Comparison of ENCODE assay signal across 23 cellular contexts in genomic region chr7:158621042-158621441, GRCh38. TPM values are rescaled to one million over a fixed set of nuclear protein-coding genes. Genes with fewer than 3 reads are reported as not detected.
DNase-seq lines count a peak whose midpoint lies in the region; ATAC-seq, FAIRE-seq and TF ChIP-seq lines count a peak whose summit lies in the region.
"Had no signal": no experiment of that assay in that cellular context is flagged by ENCODE, and none has a peak within 500 bp of the region (broad histone marks: within the 10 kb centered on the region; RNA-seq: fewer than 3 reads in every experiment).

No MANE protein-coding gene starts in this region.

- CTCF ChIA-PET in MCF 10A (lab: Yijun Ruan, JAX): no interaction called here
- CTCF ChIA-PET in mammary epithelial cell (lab: Charles Lee; ENCODE audit: low non-redundant PET): no interaction called here
- CTCF ChIA-PET in PC-3 (lab: Charles Lee): no interaction called here

- H3K9me3 ChIP-seq in mammary epithelial cell (replicated peaks; ENCODE audit: insufficient read depth, low read length): no peaks in the 10 kb centered on the region
- no peaks in the 10 kb centered on the region for H3K9me3 ChIP-seq in PC-3 (ENCODE audit: low read length)
- H3K9me3 ChIP-seq in upper lobe of right lung: no peaks in the 10 kb centered on the region
- H3K9me3 ChIP-seq: BLaER1 treated with 17β-estradiol and CSF1 and Interleukin-3, amounts not matched to agents 10 nM and 100 nM had no signal

- intact Hi-C loops in MCF 10A (cut with micrococcal nuclease) (no loop called here), mammary epithelial cell (cut with micrococcal nuclease) (no loop called here), PC-3 (cut with micrococcal nuclease) (no loop called here), upper lobe of right lung (cut with DNase I) (no loop called here)

- H3K36me3 Mint-ChIP-seq in MCF 10A (ENCODE audit: insufficient read depth, unreplicated experiment): no peaks in the 10 kb centered on the region

- no peak overlapping the region for H3K4me3 Mint-ChIP-seq in MCF 10A (ENCODE audit: unreplicated experiment)
- H3K4me3 Mint-ChIP-seq: B cell; CD4-positive, alpha-beta memory T cell; IgD-negative memory B cell had no signal

- no peaks in the 10 kb centered on the region for H3K9me2 ChIP-seq in PC-3 (replicated peaks; ENCODE audit: low read length)

- H3K4me2 ChIP-seq in mammary epithelial cell (ENCODE audit: insufficient read depth, low read depth, low read length): no peak overlapping the region
- H3K4me2 ChIP-seq in PC-3 (ENCODE audit: low read length): no peak overlapping the region
- H3K4me2 ChIP-seq: BLaER1 treated with 17β-estradiol and CSF1 and Interleukin-3, amounts not matched to agents 10 nM and 100 nM had no signal

- WGBS in mammary epithelial cell (ENCODE audit: low coverage, missing lambda C conversion rate): 94% methylated on average over 6 of the region's 6 CpGs

- DNase-seq in MCF 10A (ENCODE audit: unreplicated experiment) (no peak), mammary epithelial cell (no peak), PC-3 (no peak), frontal cortex (ENCODE audit: low spot score in 2 of 2) (no peak), upper lobe of right lung (no peak), H4 (ENCODE audit: low spot score) (no peak), GM03348 (ENCODE audit: low spot score) (no peak)
- DNase-seq: CD4-positive, alpha-beta memory T cell; DMS153; DMS79; GF-D8; HCEC 1CT; Karpas-422; KBM-7 had no signal

- no peaks in the 10 kb centered on the region for H3K79me2 ChIP-seq in mammary epithelial cell (ENCODE audit: insufficient read depth, low read length)
- no peaks in the 10 kb centered on the region for H3K79me2 ChIP-seq in PC-3 (ENCODE audit: low read length)

- TF ChIP-seq CTCF in MCF 10A (IDR thresholded peaks at IDR 0.05; ENCODE audit: unreplicated experiment): no peak
- no peak for TF ChIP-seq CTCF in mammary epithelial cell (conservative IDR thresholded peaks at IDR 0.05 in 1 of 2, IDR thresholded peaks at IDR 0.05 in 1 of 2; ENCODE audit: extremely low read depth in 1 of 2, insufficient read depth in 1 of 2, low read depth in 1 of 2, low read length in 2 of 2)
- no peak for TF ChIP-seq CTCF in PC-3 (conservative IDR thresholded peaks at IDR 0.05; ENCODE audit: low read depth, low read length)
- TF ChIP-seq CTCF in upper lobe of right lung (IDR thresholded peaks at IDR 0.05): no peak

- H3K4me1 ChIP-seq in mammary epithelial cell (ENCODE audit: insufficient read depth, low read length) (no peaks in the 10 kb centered on the region), PC-3 (ENCODE audit: insufficient read depth, low read length) (no peaks in the 10 kb centered on the region), upper lobe of right lung (no peaks in the 10 kb centered on the region)

- H4K20me1 ChIP-seq in mammary epithelial cell (ENCODE audit: insufficient read depth, low read length) (no peaks in the 10 kb centered on the region), PC-3 (ENCODE audit: low read length) (no peaks in the 10 kb centered on the region)
- H4K20me1 ChIP-seq: BLaER1 treated with 17β-estradiol and CSF1 and Interleukin-3, amounts not matched to agents 10 nM and 100 nM had no signal

- H3K27me3 ChIP-seq in mammary epithelial cell (ENCODE audit: insufficient read depth, low read length) (no peaks in the 10 kb centered on the region), PC-3 (ENCODE audit: low read length) (no peaks in the 10 kb centered on the region), upper lobe of right lung (no peaks in the 10 kb centered on the region)
- H3K27me3 ChIP-seq: BLaER1 treated with 17β-estradiol and CSF1 and Interleukin-3, amounts not matched to agents 10 nM and 100 nM had no signal

- dilution Hi-C loops in mammary epithelial cell (cut with HindIII; ENCODE audit: low sequenced_read_pairs): no loop called here

- H3K9me3 Mint-ChIP-seq in MCF 10A (ENCODE audit: unreplicated experiment): no peaks in the 10 kb centered on the region
- H3K9me3 Mint-ChIP-seq: CD4-positive, alpha-beta memory T cell had no signal

- ATAC-seq in PC-3: peak; percentile 65
- ATAC-seq in upper lobe of right lung: peak; percentile 31
- ATAC-seq in GM21619 (IDR thresholded peaks at IDR 0.05; ENCODE audit: unreplicated experiment): no peak
- ATAC-seq: GM12878 had no signal

- peak overlapping the region; percentile 35 for H3K27ac Mint-ChIP-seq in MCF 10A (ENCODE audit: low read depth, unreplicated experiment)
- H3K27ac Mint-ChIP-seq: B cell; CD4-positive, alpha-beta memory T cell; IgD-negative memory B cell had no signal

- H3K36me3 ChIP-seq in mammary epithelial cell (ENCODE audit: insufficient read depth, low read length) (peaks cover 4% of the 10 kb centered on the region), PC-3 (ENCODE audit: low read depth, low read length) (no peaks in the 10 kb centered on the region; the same call in 1 of the 2 replicates), upper lobe of right lung (no peaks in the 10 kb centered on the region)

- H3K4me1 Mint-ChIP-seq in MCF 10A (ENCODE audit: insufficient read depth, unreplicated experiment): no peaks in the 10 kb centered on the region
- H3K4me1 Mint-ChIP-seq: B cell; CD4-positive, alpha-beta memory T cell; IgD-negative memory B cell had no signal

- in situ Hi-C loops in mammary epithelial cell (cut with MboI; ENCODE audit: low sequenced_read_pairs in 2 of 2): no loop called here

- BruUV-seq in MCF 10A (replicated peaks; lab: Mats Ljungman, UMichigan) (no TSS peak), mammary epithelial cell (replicated peaks; lab: Mats Ljungman, UMichigan) (no TSS peak), PC-3 (replicated peaks; lab: Mats Ljungman, UMichigan) (no TSS peak)

- H3K27ac ChIP-seq in mammary epithelial cell (ENCODE audit: insufficient read depth, low read depth, low read length) (no peak overlapping the region), PC-3 (ENCODE audit: low read length) (no peak overlapping the region), upper lobe of right lung (no peak overlapping the region)
- H3K27ac ChIP-seq: 22Rv1; BLaER1 treated with 17β-estradiol and CSF1 and Interleukin-3, amounts not matched to agents 10 nM and 100 nM had no signal

- POLR2A ChIA-PET in MCF 10A (lab: Yijun Ruan, JAX) (no interaction called here), PC-3 (lab: Charles Lee; ENCODE audit: unreplicated experiment) (no interaction called here)

- H2AFZ ChIP-seq in mammary epithelial cell (ENCODE audit: low read depth, low read length): no peak overlapping the region
- H2AFZ ChIP-seq in PC-3 (ENCODE audit: low read length): no peak overlapping the region

- no peaks in the 10 kb centered on the region for H3F3A ChIP-seq in PC-3 (ENCODE audit: low read length, unreplicated experiment)

- H3K27me3 Mint-ChIP-seq in MCF 10A (ENCODE audit: insufficient read depth, unreplicated experiment): no peaks in the 10 kb centered on the region
- H3K27me3 Mint-ChIP-seq: B cell; CD4-positive, alpha-beta memory T cell; IgD-negative memory B cell had no signal

- H3K4me3 ChIP-seq in mammary epithelial cell (replicated peaks in 1 of 3; ENCODE audit: insufficient read depth in 1 of 3, low read depth in 2 of 3, low read length in 3 of 3) (no peak overlapping the region), PC-3 (ENCODE audit: low read length) (no peak overlapping the region), upper lobe of right lung (no peak overlapping the region)
- H3K4me3 ChIP-seq: BLaER1 treated with 17β-estradiol and CSF1 and Interleukin-3, amounts not matched to agents 10 nM and 100 nM; GM12878 had no signal

- FAIRE-seq in frontal cortex (lab: Jason Lieb, UNC): peak; percentile 51
- FAIRE-seq: GM19239, H54, HTR-8/SVneo had no signal

- H3K9ac ChIP-seq in mammary epithelial cell (ENCODE audit: insufficient read depth, low read length): no peak overlapping the region
- H3K9ac ChIP-seq in PC-3 (ENCODE audit: low read length): no peak overlapping the region
- H3K9ac ChIP-seq: BLaER1 treated with 17β-estradiol and CSF1 and Interleukin-3, amounts not matched to agents 10 nM and 100 nM had no signal

RNA-seq across cellular contexts. Expression of gene PTPRN2, which starts 33.4 kb away (rescaled TPM):
- total RNA-seq in MCF 10A (2022) (4.0 and 4.5 TPM in 2 replicates), mammary epithelial cell (under 1 TPM; 0.28 to 0.33 TPM), PC-3 (2014; rRNA removed) (3.2 and 3.6 TPM in 2 replicates), frontal cortex (52.2 TPM), upper lobe of right lung (4.9 TPM)
- not detected for polyA plus RNA-seq in mammary epithelial cell
- not detected for polyA minus RNA-seq in mammary epithelial cell
- 0.97 TPM in 2 replicates for total RNA-seq in H4 (2014; rRNA removed; shearing (Covaris generic))
- total RNA-seq: GM12878 had no signal
